Comparison of ENCODE assay signal across 8 cellular contexts in genomic region chr9:39656960-39657603, GRCh38.
DNase-seq lines count a peak whose midpoint lies in the region; ATAC-seq, FAIRE-seq and TF ChIP-seq lines count a peak whose summit lies in the region.
"Not testable (repeated sequence)": the region's sequence is repeated elsewhere in the genome, so short reads cannot be mapped to it uniquely, and the experiment has no call there.

No MANE protein-coding gene starts in this region.

- intact Hi-C loops in GM12878 (cut with micrococcal nuclease; ENCODE audit: unreplicated experiment): not testable (repeated sequence)

- TF ChIP-seq POLR2A in GM12878 (IDR thresholded peaks at IDR 0.05; ENCODE audit: low read depth, low read length): not testable (repeated sequence)

- not testable (repeated sequence) for H3K9ac ChIP-seq in GM12878 (ENCODE audit: control insufficient read depth, insufficient read depth, low read length)

- TF ChIP-seq CTCF in GM12878 (IDR thresholded peaks at IDR 0.05 in 2 of 3, conservative IDR thresholded peaks at IDR 0.05 in 1 of 3; ENCODE audit: control insufficient read depth in 2 of 3, extremely low read depth in 1 of 3, insufficient read depth in 1 of 3, low read depth in 3 of 3, low read length in 3 of 3): not testable (repeated sequence)

- H3K4me3 ChIP-seq in GM12878: not testable (repeated sequence)

- no CpG with 5 or more reads among the region's 4 CpGs for WGBS in GM12878 (ENCODE audit: insufficient coverage, insufficient replicate concordance, low lambda C conversion rate, missing lambda C conversion rate)

- not testable (repeated sequence) for FAIRE-seq in GM12878 (lab: Jason Lieb, UNC)

- RAD21 ChIA-PET in GM12878 (lab: Charles Lee; ENCODE audit: unreplicated experiment): not testable (repeated sequence)

- SMC1A ChIA-PET in GM12878 (lab: Charles Lee; ENCODE audit: uncharacterized antibody, unreplicated experiment): not testable (repeated sequence)

- not testable (repeated sequence) for H3K27ac ChIP-seq in GM12878 (ENCODE audit: control insufficient read depth, insufficient read depth)

- not testable (repeated sequence) for H3K36me3 ChIP-seq in GM12878 (ENCODE audit: control insufficient read depth in 2 of 2, insufficient read depth in 2 of 2, low read length in 1 of 2)

- in situ Hi-C loops in GM12878 (cut with MboI): not testable (repeated sequence)

- not testable (repeated sequence) for TF ChIP-seq EP300 in GM12878 (IDR thresholded peaks at IDR 0.05; ENCODE audit: borderline replicate concordance in 1 of 2, control insufficient read depth in 1 of 2, low read depth in 2 of 2, low read length in 2 of 2)

- not testable (repeated sequence) for H2AFZ ChIP-seq in GM12878 (ENCODE audit: control insufficient read depth, low read depth, low read length)

- ATAC-seq in GM18502 (IDR thresholded peaks at IDR 0.05; ENCODE audit: poor library complexity, unreplicated experiment): peak; percentile 85
- peak; percentile 86 for ATAC-seq in GM18868 (IDR thresholded peaks at IDR 0.05; ENCODE audit: unreplicated experiment)
- peak; percentile 86 for ATAC-seq in GM19397 (IDR thresholded peaks at IDR 0.05; ENCODE audit: unreplicated experiment)
- ATAC-seq in GM21423 (IDR thresholded peaks at IDR 0.05; ENCODE audit: unreplicated experiment): peak; percentile 87
- peak; percentile 77 for ATAC-seq in GM21825 (IDR thresholded peaks at IDR 0.05; ENCODE audit: unreplicated experiment)
- peak; percentile 76 for ATAC-seq in HG02981 (IDR thresholded peaks at IDR 0.05; ENCODE audit: unreplicated experiment)
- ATAC-seq in HG03378 (IDR thresholded peaks at IDR 0.05; ENCODE audit: unreplicated experiment): peak; percentile 85
- peak; percentile 78 for ATAC-seq in GM12878

- POLR2A ChIA-PET in GM12878 (lab: Charles Lee): not testable (repeated sequence)

- TF ChIP-seq RAD21 in GM12878 (IDR thresholded peaks at IDR 0.05; ENCODE audit: insufficient read depth, low read depth, low read length): not testable (repeated sequence)

- not testable (repeated sequence) for BruUV-seq in GM12878 (replicated peaks; lab: Mats Ljungman, UMichigan)

- CTCF ChIA-PET in GM12878 (lab: Yijun Ruan, JAX): not testable (repeated sequence)

- not testable (repeated sequence) for H3K79me2 ChIP-seq in GM12878 (ENCODE audit: control insufficient read depth, insufficient read depth, low read length)

- H3K9me3 ChIP-seq in GM12878 (replicated peaks; ENCODE audit: control insufficient read depth, insufficient read depth, low read length): not testable (repeated sequence)

- not testable (repeated sequence) for H3K4me2 ChIP-seq in GM12878 (ENCODE audit: control insufficient read depth, insufficient read depth)

- H3K4me1 ChIP-seq in GM12878 (ENCODE audit: control insufficient read depth, insufficient read depth, low read length): not testable (repeated sequence)

- not testable (repeated sequence) for DNase-seq in GM12878 (ENCODE audit: low read depth, low spot score)

- H3K27me3 ChIP-seq in GM12878 (replicated peaks in 1 of 2; ENCODE audit: control insufficient read depth in 2 of 2, insufficient read depth in 2 of 2, low read length in 1 of 2): not testable (repeated sequence)

- H4K20me1 ChIP-seq in GM12878 (ENCODE audit: control insufficient read depth, insufficient read depth): not testable (repeated sequence)
